In the genomic region with DNA sequence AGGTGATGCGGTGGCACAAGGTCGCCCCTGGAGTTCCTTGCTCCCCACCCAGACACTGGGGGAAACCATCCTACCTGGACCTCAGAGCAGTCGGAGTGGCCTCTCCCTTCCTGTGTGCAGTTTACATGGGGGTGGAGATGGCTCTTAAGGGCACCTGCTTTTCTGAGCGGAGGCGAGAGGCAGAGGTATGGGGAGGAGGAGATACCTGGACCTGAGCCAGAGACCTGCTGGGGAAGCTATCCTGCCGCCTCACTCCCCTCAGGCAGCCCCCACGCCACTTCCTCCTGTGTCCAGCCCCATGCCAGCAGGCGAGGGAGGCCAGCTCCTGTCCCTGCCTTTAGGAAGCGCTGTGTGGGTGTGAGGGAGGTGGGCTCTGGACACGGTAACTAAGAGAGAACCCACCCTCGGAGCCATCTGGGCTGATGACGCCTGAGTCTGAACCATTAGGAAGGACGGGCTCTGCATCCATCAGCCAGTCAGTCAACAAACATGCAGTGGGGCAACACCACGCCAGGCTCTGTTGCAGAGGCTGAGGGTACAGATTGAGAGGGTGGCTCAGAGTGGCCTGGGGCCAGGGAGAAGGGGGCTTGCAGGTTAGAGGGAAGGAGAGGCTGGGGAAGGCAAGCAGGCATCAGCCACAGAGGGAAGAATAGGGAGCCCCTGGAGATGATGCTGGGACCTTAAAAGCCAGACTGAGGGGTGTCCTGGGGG, we compare ENCODE assay signal across 8 cellular contexts. TPM values are rescaled to one million over a fixed set of nuclear protein-coding genes. Genes with fewer than 3 reads are reported as not detected.
A peak's percentile ranks its signal among the peaks of the same experiment; 100 is the strongest.
DNase-seq lines count a peak whose midpoint lies in the region; ATAC-seq and TF ChIP-seq lines count a peak whose summit lies in the region.

No MANE protein-coding gene starts in this region.

- H3K9ac ChIP-seq in OCI-LY1 (ENCODE audit: low read length), result peak overlapping the region; percentile 97

- peak overlapping the region; percentile 97 to 99 (median 98) for H3K27ac Mint-ChIP-seq in CD4-positive, CD25-positive, alpha-beta regulatory T cell

- peak; percentile 9 to 11 for ATAC-seq in CD4-positive, CD25-positive, alpha-beta regulatory T cell (ENCODE audit: low read depth in 2 of 2)
- ATAC-seq in HG02642 (IDR thresholded peaks at IDR 0.05; ENCODE audit: poor library complexity, unreplicated experiment), result peak; percentile 8

- H4K20me1 ChIP-seq in OCI-LY1 (ENCODE audit: insufficient read depth, low read length), result no peaks in the 10 kb centered on the region

- H3K4me1 ChIP-seq in CD4-positive, CD25-positive, alpha-beta regulatory T cell (ENCODE audit: control insufficient read depth, insufficient read depth, low read length, poor library complexity, severe bottlenecking), result peaks cover 51% of the 10 kb centered on the region
- H3K4me1 ChIP-seq in OCI-LY1 (ENCODE audit: insufficient read depth, low read length, severe bottlenecking), result peaks cover 37% of the 10 kb centered on the region

- H3K9me3 ChIP-seq in CD4-positive, CD25-positive, alpha-beta regulatory T cell (ENCODE audit: control insufficient read depth in 2 of 2, low read length in 2 of 2), result no peaks in the 10 kb centered on the region
- H3K9me3 ChIP-seq in OCI-LY1 (ENCODE audit: low read length), result no peaks in the 10 kb centered on the region

- no peaks in the 10 kb centered on the region for H3K9me3 Mint-ChIP-seq in CD4-positive, CD25-positive, alpha-beta regulatory T cell

- H3K79me2 ChIP-seq in OCI-LY1 (ENCODE audit: insufficient read depth, low read length), result no peaks in the 10 kb centered on the region

- peak overlapping the region; percentile 90 for H3K27ac ChIP-seq in CD4-positive, CD25-positive, alpha-beta regulatory T cell (ENCODE audit: insufficient read depth, low read length, poor library complexity, severe bottlenecking)
- peak overlapping the region; percentile 98 for H3K27ac ChIP-seq in OCI-LY1 (ENCODE audit: low read depth, low read length, poor library complexity, severe bottlenecking)

- H3K36me3 ChIP-seq in CD4-positive, CD25-positive, alpha-beta regulatory T cell (ENCODE audit: control insufficient read depth, insufficient read depth, low read length), result peaks cover 22% of the 10 kb centered on the region
- H3K36me3 ChIP-seq in OCI-LY1 (ENCODE audit: insufficient read depth, low read length), result peaks cover 40% of the 10 kb centered on the region

- H3K36me3 Mint-ChIP-seq in CD4-positive, CD25-positive, alpha-beta regulatory T cell, result peaks cover 24% of the 10 kb centered on the region

- peaks cover 4 to 40% (median 21%) of the 10 kb centered on the region in 4 donors for H3K4me1 Mint-ChIP-seq in CD4-positive, CD25-positive, alpha-beta regulatory T cell

- no peak for TF ChIP-seq CTCF in OCI-LY1 (IDR thresholded peaks at IDR 0.05; ENCODE audit: low read length)

- no peaks in the 10 kb centered on the region for H3K9me2 ChIP-seq in OCI-LY1 (ENCODE audit: low read depth, low read length)

- H3K27me3 Mint-ChIP-seq in CD4-positive, CD25-positive, alpha-beta regulatory T cell, result peaks cover 7% of the 10 kb centered on the region

- peak overlapping the region; percentile 99 to 100 (median 99) for H3K4me3 Mint-ChIP-seq in CD4-positive, CD25-positive, alpha-beta regulatory T cell

- no peak overlapping the region for H2AFZ ChIP-seq in OCI-LY1 (ENCODE audit: low read length)

- H3K27me3 ChIP-seq in CD4-positive, CD25-positive, alpha-beta regulatory T cell (ENCODE audit: control insufficient read depth, insufficient read depth, low read length), result no peaks in the 10 kb centered on the region
- H3K27me3 ChIP-seq in OCI-LY1 (ENCODE audit: insufficient read depth, low read length), result no peaks in the 10 kb centered on the region

- H3F3A ChIP-seq in OCI-LY1 (ENCODE audit: insufficient read depth, low read length), result no peaks in the 10 kb centered on the region

- DNase-seq in CD4-positive, CD25-positive, alpha-beta regulatory T cell, result peak in 2 of 3 donors; percentile 27 to 72
- peak; percentile 17 for DNase-seq in activated gamma-delta T cell treated with anti-CD3 and anti-CD28 coated beads, Interleukin-2, amount 50 U/mL, for 16 hours (ENCODE audit: low read depth)
- peak; percentile 22 for DNase-seq in kidney tubule cell (ENCODE audit: low spot score)
- DNase-seq in stimulated activated CD8-positive, alpha-beta memory T cell treated with anti-CD3 and anti-CD28 coated beads, Interleukin-15, amount 100 ng/mL, for 1 hour (ENCODE audit: low read depth), result peak; percentile 17
- no peak for DNase-seq in cerebellar nuclear complex (lab: John Stamatoyannopoulos, UW)
- DNase-seq in SIG-M5 (lab: John Stamatoyannopoulos, UW), result no peak

- peak overlapping the region; percentile 83 for H3K4me3 ChIP-seq in CD4-positive, CD25-positive, alpha-beta regulatory T cell (ENCODE audit: low read depth, low read length)
- H3K4me3 ChIP-seq in OCI-LY1 (ENCODE audit: low read depth, low read length, poor library complexity, severe bottlenecking), result peak overlapping the region; percentile 87

- H3K4me2 ChIP-seq in OCI-LY1 (ENCODE audit: low read length), result peak overlapping the region; percentile 80

RNA-seq across cellular contexts. Expression of a gene that starts 1.2 kb away (rescaled TPM):
- 850 TPM for total RNA-seq in CD4-positive, CD25-positive, alpha-beta regulatory T cell
- 1,000 to 10,000 TPM; 1,269 to 1,770 (median 1,540) TPM for polyA plus RNA-seq in CD4-positive, CD25-positive, alpha-beta regulatory T cell

RNA-seq across cellular contexts. Expression of a gene that starts 8.9 kb away (rescaled TPM):
- total RNA-seq in CD4-positive, CD25-positive, alpha-beta regulatory T cell, result 58.2 TPM
- 100 to 1,000 TPM; 163 to 225 (median 191) TPM for polyA plus RNA-seq in CD4-positive, CD25-positive, alpha-beta regulatory T cell

RNA-seq across cellular contexts. Expression of a gene that starts 9.1 kb away (rescaled TPM):
- total RNA-seq in CD4-positive, CD25-positive, alpha-beta regulatory T cell, result 50.3 TPM
- polyA plus RNA-seq in CD4-positive, CD25-positive, alpha-beta regulatory T cell, result 100 to 1,000 TPM in 3 of 4 donors, 10 to 100 TPM in 1; 56.8 to 136 (median 102) TPM

RNA-seq across cellular contexts. Expression of a gene that starts 14.5 kb away (rescaled TPM):
- 19.3 TPM for total RNA-seq in CD4-positive, CD25-positive, alpha-beta regulatory T cell
- polyA plus RNA-seq in CD4-positive, CD25-positive, alpha-beta regulatory T cell, result 1 to 10 TPM in 1 of 4 donors, under 1 TPM in 2, not detected in 1; 0.71 to 1.5 (median 0.91) TPM

Comparison
In these comparisons a context has a peak if more than half of its experiments do, and no peak if none do; other contexts are left out.
1. DNase-seq: peak in CD4-positive, CD25-positive, alpha-beta regulatory T cell (2 of 3), activated gamma-delta T cell treated with anti-CD3 and anti-CD28 coated beads, Interleukin-2, amount 50 U/mL, for 16 hours (single experiment), kidney tubule cell (single experiment) and stimulated activated CD8-positive, alpha-beta memory T cell treated with anti-CD3 and anti-CD28 coated beads, Interleukin-15, amount 100 ng/mL, for 1 hour (single experiment); none in cerebellar nuclear complex (0 of 2) and SIG-M5 (single experiment).